8 cellular contexts compared by ENCODE assay signal in the genomic region with DNA sequence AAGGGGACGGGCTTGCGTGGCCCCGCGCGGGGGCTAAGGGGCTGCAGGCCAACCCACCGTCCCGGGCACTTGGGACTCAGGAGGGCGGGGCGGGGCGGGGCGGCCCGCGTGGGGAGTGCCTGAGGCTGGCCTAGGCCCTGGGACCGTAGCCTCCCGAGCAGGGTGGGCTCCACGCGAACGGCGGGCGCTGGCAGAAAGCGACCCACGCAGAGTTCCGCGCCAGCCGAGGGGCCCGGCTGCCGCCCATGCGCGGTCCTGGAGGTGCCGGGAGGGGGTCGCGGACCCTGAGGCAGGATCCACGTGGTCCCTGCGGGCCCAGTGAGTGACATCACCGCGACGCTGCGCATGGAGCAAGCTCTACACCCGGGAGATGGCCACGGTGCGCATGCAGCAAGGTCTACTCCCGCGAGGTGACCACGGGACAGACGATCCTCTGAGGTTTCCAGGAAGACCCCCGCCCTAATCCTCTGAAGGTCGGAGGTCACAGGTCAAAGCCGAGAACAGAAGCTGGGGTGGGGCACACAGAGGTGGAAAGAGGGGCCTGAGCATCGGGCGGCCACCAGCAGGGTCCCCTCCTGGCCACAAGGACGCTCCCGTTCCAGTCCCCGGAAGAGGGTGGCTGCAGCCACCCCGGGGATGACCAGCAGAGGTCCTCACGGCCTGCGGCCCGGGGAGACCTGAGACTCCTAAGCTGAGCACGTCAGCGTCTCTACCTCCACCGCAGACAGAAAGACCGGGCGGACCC. TPM values are rescaled to one million over a fixed set of nuclear protein-coding genes. Genes with fewer than 3 reads are reported as not detected.
DNase-seq lines count a peak whose midpoint lies in the region; ATAC-seq, FAIRE-seq and TF ChIP-seq lines count a peak whose summit lies in the region.

No MANE protein-coding gene starts in this region.

- CTCF ChIA-PET in BJ (lab: Yijun Ruan, JAX): interaction anchor here (0.6 to 5.7 kb wide), 20 partner anchors 9 to 411 kb away, joined by 3 to 71 read pairs (median 4); no protein-coding TSS in a partner anchor
- CTCF ChIA-PET in activated CD4-positive, alpha-beta T cell treated with anti-CD3 and anti-CD28 coated beads, Interleukin-2, amount 10 ng/mL, durations not matched to agents 7 days and 5 days (lab: Charles Lee): interaction anchor here (0.8 to 1.4 kb wide), 11 partner anchors 13 to 265 kb away, joined by 3 to 7 read pairs (median 5); no protein-coding TSS in a partner anchor
- CTCF ChIA-PET in HepG2 (lab: Yijun Ruan, JAX; ENCODE audit: low intra/inter-chr PET ratio, low total read pairs): interaction anchor here (2.9 kb wide), 2 partner anchors 40 to 264 kb away, joined by 27 to 36 read pairs; no protein-coding TSS in a partner anchor

- TF ChIP-seq EP300 in HepG2 (IDR thresholded peaks at IDR 0.05; ENCODE audit: low read depth in 2 of 2, low read length in 2 of 2): no peak
- peak; percentile 48; the same call in 1 of the 2 replicates for TF ChIP-seq EP300 in HepG2 (CRISPR knock-in tag; IDR thresholded peaks at IDR 0.05; ENCODE audit: borderline replicate concordance)

- no peaks in the 10 kb centered on the region for H3K36me3 ChIP-seq in BJ (ENCODE audit: control insufficient read depth, insufficient read depth, low read length)
- H3K36me3 ChIP-seq in HepG2 (replicated peaks in 1 of 2; ENCODE audit: control insufficient read depth in 1 of 2, insufficient read depth in 2 of 2, low read length in 2 of 2): no peaks in the 10 kb centered on the region

- peak overlapping the region; percentile 77 for H3K9ac ChIP-seq in HepG2 (ENCODE audit: insufficient read depth, low read depth, low read length)

- DNase-seq in BJ (ENCODE audit: low read depth): no peak
- peak; percentile 85 for DNase-seq in GM20000 (ENCODE audit: low spot score)
- DNase-seq in NCI-H2171 treated with DMSO at 0.1 percent for 48 hours (lab: John Stamatoyannopoulos, UW): peak; percentile 10
- peak; percentile 48 for DNase-seq in activated CD4-positive, alpha-beta T cell treated with anti-CD3 and anti-CD28 coated beads, Interleukin-2, amount 10 ng/mL, durations not matched to agents 7 days and 5 days
- DNase-seq in ecto neural progenitor cell (ENCODE audit: low spot score): peak; percentile 91
- DNase-seq in HepG2 (ENCODE audit: low spot score): peak; percentile 86
- DNase-seq in stimulated activated CD8-positive, alpha-beta memory T cell treated with anti-CD3 and anti-CD28 coated beads, Interleukin-2, amount 100 ng/mL, for 48 hours (ENCODE audit: low read depth in 2 of 2): peak; percentile 49 to 54

- FAIRE-seq in HepG2 (lab: Jason Lieb, UNC): peak; percentile 81

- TF ChIP-seq CTCF in BJ (IDR thresholded peaks at IDR 0.05; ENCODE audit: insufficient read depth, low read depth, low read length) (peak; percentile 80), GM20000 (IDR thresholded peaks at IDR 0.05; ENCODE audit: extremely low read depth, missing control alignments) (peak; percentile 65), HepG2 (CRISPR knock-in tag; IDR thresholded peaks at IDR 0.05) (peak; percentile 97)

- peak in 1 of 2 experiments; percentile 46; a peak in 2 of 4 replicates for TF ChIP-seq POLR2A in HepG2 (IDR thresholded peaks at IDR 0.05; ENCODE audit: insufficient read depth in 1 of 2, low read depth in 2 of 2, low read length in 2 of 2)

- H3K4me3 ChIP-seq in BJ (ENCODE audit: low read depth, low read length) (peak overlapping the region; percentile 45), HepG2 (replicated peaks in 1 of 3; ENCODE audit: insufficient read depth in 1 of 3, low read depth in 2 of 3, low read length in 3 of 3) (peak overlapping the region in 2 of 3 experiments; percentile 47 to 64; a peak in 4 of 6 replicates)

- H3K27me3 ChIP-seq in BJ (ENCODE audit: control insufficient read depth, insufficient read depth, low read length) (peaks cover 12% of the 10 kb centered on the region), HepG2 (ENCODE audit: control insufficient read depth in 1 of 2, insufficient read depth in 2 of 2, low read length in 2 of 2) (peaks cover 14 to 52% of the 10 kb centered on the region in 2 experiments)

- peak overlapping the region; percentile 80 for H3K27ac ChIP-seq in HepG2 (ENCODE audit: extremely low read length, insufficient read depth, low read length)

- peak overlapping the region; percentile 80 for H3K4me2 ChIP-seq in HepG2 (ENCODE audit: low read depth, low read length)

- H3K27ac Mint-ChIP-seq in activated CD4-positive, alpha-beta T cell treated with anti-CD3 and anti-CD28 coated beads, Interleukin-2, amount 10 ng/mL, durations not matched to agents 7 days and 5 days: no peak overlapping the region

- no peak overlapping the region for H2AFZ ChIP-seq in HepG2 (ENCODE audit: low read length)

- POLR2A ChIA-PET in BJ (lab: Charles Lee): interaction anchor here (0.6 to 0.8 kb wide), 3 partner anchors 12 to 262 kb away, joined by 3 to 9 read pairs (median 6); no protein-coding TSS in a partner anchor
- POLR2A ChIA-PET in activated CD4-positive, alpha-beta T cell treated with anti-CD3 and anti-CD28 coated beads, Interleukin-2, amount 10 ng/mL, durations not matched to agents 7 days and 5 days (lab: Charles Lee): no interaction called here
- POLR2A ChIA-PET in HepG2 (lab: Yijun Ruan, JAX): interaction anchor here (0.8 to 1.8 kb wide), 16 partner anchors 12 to 325 kb away, joined by 3 to 13 read pairs (median 5); partner anchors contain the start of gene POFUT2

- 3% methylated on average over 8 of the region's 62 CpGs for WGBS in HepG2 (ENCODE audit: low lambda C conversion rate)

- no peaks in the 10 kb centered on the region for H3K36me3 Mint-ChIP-seq in activated CD4-positive, alpha-beta T cell treated with anti-CD3 and anti-CD28 coated beads, Interleukin-2, amount 10 ng/mL, durations not matched to agents 7 days and 5 days (ENCODE audit: low read depth)

- no peak overlapping the region for H3K4me3 Mint-ChIP-seq in activated CD4-positive, alpha-beta T cell treated with anti-CD3 and anti-CD28 coated beads, Interleukin-2, amount 10 ng/mL, durations not matched to agents 7 days and 5 days

- no peaks in the 10 kb centered on the region for H3K9me3 ChIP-seq in HepG2 (ENCODE audit: low read length)

- BruUV-seq in HepG2 (replicated peaks; lab: Mats Ljungman, UMichigan): TSS peak; percentile 92

- ATAC-seq in HepG2 (peak; percentile 92), HG03097 (IDR thresholded peaks at IDR 0.05; ENCODE audit: low FRiP score, unreplicated experiment) (no peak)

- intact Hi-C loops in HepG2 (cut with micrococcal nuclease; ENCODE audit: unreplicated experiment): loop anchor here (1.0 kb wide), 1 partner anchor 265 kb away; no protein-coding TSS in a partner anchor

- no peaks in the 10 kb centered on the region for H3K79me2 ChIP-seq in HepG2 (ENCODE audit: insufficient read depth, low read length)

- peak; percentile 96 for TF ChIP-seq RAD21 in HepG2 (CRISPR knock-in tag; IDR thresholded peaks at IDR 0.05)

- peaks cover 4% of the 10 kb centered on the region for H3K27me3 Mint-ChIP-seq in activated CD4-positive, alpha-beta T cell treated with anti-CD3 and anti-CD28 coated beads, Interleukin-2, amount 10 ng/mL, durations not matched to agents 7 days and 5 days

- no peaks in the 10 kb centered on the region for H4K20me1 ChIP-seq in HepG2 (ENCODE audit: insufficient read depth, low read length)

- in situ Hi-C loops in HepG2 (cut with HindIII; ENCODE audit: extremely low pct_ligation_motif_present, low pct_unique_long_range_greater_than_20kb): loop anchor here (5.0 kb wide), 2 partner anchors 42 to 267 kb away; no protein-coding TSS in a partner anchor

- H3K4me1 ChIP-seq in HepG2 (ENCODE audit: insufficient read depth, low read length): peaks cover 33% of the 10 kb centered on the region

- H3K4me1 Mint-ChIP-seq in activated CD4-positive, alpha-beta T cell treated with anti-CD3 and anti-CD28 coated beads, Interleukin-2, amount 10 ng/mL, durations not matched to agents 7 days and 5 days: peaks cover 23% of the 10 kb centered on the region

- no peaks in the 10 kb centered on the region for H3K9me3 Mint-ChIP-seq in activated CD4-positive, alpha-beta T cell treated with anti-CD3 and anti-CD28 coated beads, Interleukin-2, amount 10 ng/mL, durations not matched to agents 7 days and 5 days

TF ChIP-seq in HepG2, 621 proteins besides CTCF, POLR2A, EP300 and RAD21 (continues in another document):
- TF ChIP-seq THAP11 (CRISPR knock-in tag; IDR thresholded peaks at IDR 0.05): peak; percentile 62
- TF ChIP-seq PHF21A (CRISPR knock-in tag; IDR thresholded peaks at IDR 0.05): peak; percentile 52; the same call in 1 of the 2 replicates
- peak; percentile 89 for TF ChIP-seq STAG1 (CRISPR knock-in tag; IDR thresholded peaks at IDR 0.05)
- peak; percentile 52 for TF ChIP-seq TAF1 (CRISPR knock-in tag; IDR thresholded peaks at IDR 0.05)
- TF ChIP-seq CENPX (CRISPR knock-in tag; IDR thresholded peaks at IDR 0.05): no peak

RNA-seq across cellular contexts. Expression of gene SLC19A1, which starts 13.5 kb away (rescaled TPM):
- polyA plus RNA-seq in BJ (2011; rRNA removed) (3.3 and 8.1 TPM in 2 replicates), HepG2 (2011; rRNA removed) (23.0 and 31.0 TPM in 2 replicates)
- polyA minus RNA-seq in BJ (2011; rRNA and poly(A)+ RNA removed): 2.3 and 2.5 TPM in 2 replicates
- 10 to 100 TPM; 43.8 to 46.8 TPM for total RNA-seq in activated CD4-positive, alpha-beta T cell treated with anti-CD3 and anti-CD28 coated beads, Interleukin-2, amount 10 ng/mL, durations not matched to agents 7 days and 5 days
- 12.6 and 21.8 TPM in 2 replicates for total RNA-seq in HepG2 (2016; rRNA removed; fragmentation: Illumina TruSeq; extraction: Trizol)
- total RNA-seq in HepG2 (2016; cell fraction: cytosol; rRNA removed; fragmentation: Illumina TruSeq; extraction: Trizol; ENCODE audit: low read depth): 4.8 and 5.6 TPM in 2 replicates
- 11.0 and 23.6 TPM in 2 replicates for total RNA-seq in HepG2 (2016; cell fraction: insoluble cytoplasmic fraction; rRNA removed; fragmentation: Illumina TruSeq; extraction: Trizol)
- 10.8 TPM in 2 replicates for total RNA-seq in HepG2 (2016; cell fraction: membrane; rRNA removed; fragmentation: Illumina TruSeq; extraction: Trizol)
- 21.2 and 27.4 TPM in 2 replicates for total RNA-seq in HepG2 (2016; cell fraction: nucleus; rRNA removed; fragmentation: Illumina TruSeq; extraction: Trizol)
- polyA plus RNA-seq in HepG2 (2011; cell fraction: cytosol; rRNA removed): 14.5 and 24.7 TPM in 2 replicates
- polyA plus RNA-seq in HepG2 (2011; cell fraction: nucleus; rRNA removed): 49.0 and 62.1 TPM in 2 replicates
- 18.0 and 36.8 TPM in 2 replicates for polyA plus RNA-seq in HepG2 (2012)
- polyA plus RNA-seq in HepG2 (2016; cell fraction: cytosol; fragmentation: Illumina TruSeq; extraction: Trizol; ENCODE audit: low read depth): 3.7 and 4.0 TPM in 2 replicates
- 11.1 and 13.0 TPM in 2 replicates for polyA plus RNA-seq in HepG2 (2016; cell fraction: insoluble cytoplasmic fraction; fragmentation: Illumina TruSeq; extraction: Trizol; ENCODE audit: low read depth)
- 6.4 and 7.2 TPM in 2 replicates for polyA plus RNA-seq in HepG2 (2016; cell fraction: membrane; fragmentation: Illumina TruSeq; extraction: Trizol; ENCODE audit: low read depth)
- polyA plus RNA-seq in HepG2 (2016; cell fraction: nucleus; fragmentation: Illumina TruSeq; extraction: Trizol; ENCODE audit: insufficient read depth, low read depth): 44.5 and 46.0 TPM in 2 replicates
- polyA minus RNA-seq in HepG2 (2011; rRNA and poly(A)+ RNA removed; ENCODE audit: low replicate concordance): 42.0 and 128 TPM in 2 replicates
- 32.2 and 34.4 TPM in 2 replicates for polyA minus RNA-seq in HepG2 (2011; cell fraction: cytosol; rRNA and poly(A)+ RNA removed)
- polyA minus RNA-seq in HepG2 (2011; cell fraction: nucleus; rRNA and poly(A)+ RNA removed): 12.2 and 14.7 TPM in 2 replicates
